18 cellular contexts compared by ENCODE assay signal in the genomic region with DNA sequence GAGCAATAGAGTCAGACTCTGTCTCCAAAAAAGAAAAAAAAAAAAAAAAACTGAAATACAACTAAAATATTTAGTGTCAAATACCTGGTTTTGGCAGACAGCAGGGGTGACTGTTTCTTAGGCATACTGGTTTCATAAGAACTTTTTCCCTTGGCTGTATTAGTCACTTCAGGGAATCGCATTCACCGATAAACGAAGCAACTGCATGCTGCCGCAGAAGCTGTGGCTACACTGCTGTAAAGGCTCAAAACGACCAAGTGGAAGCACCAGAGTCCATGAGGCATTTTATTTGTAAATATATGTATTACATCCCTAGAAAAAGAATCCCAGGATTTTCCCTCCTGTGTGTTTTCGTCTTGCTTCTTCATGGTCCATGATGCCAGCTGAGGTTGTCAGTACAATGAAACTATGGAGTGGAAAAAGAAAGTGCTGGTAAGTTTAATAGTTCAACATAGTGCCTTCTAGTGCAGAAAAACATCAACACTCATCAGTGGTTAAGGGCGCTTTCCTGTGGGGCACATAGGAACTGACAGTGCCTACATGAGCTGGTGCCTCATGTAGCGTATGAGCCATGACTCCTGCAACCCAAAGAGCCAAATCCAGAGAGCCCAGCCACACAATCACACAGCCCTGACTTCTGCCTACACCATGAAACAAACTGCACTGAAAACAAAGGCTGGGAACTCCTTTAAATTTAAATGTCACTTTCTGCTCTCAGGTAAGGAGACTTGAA. TPM values are rescaled to one million over a fixed set of nuclear protein-coding genes. Genes with fewer than 3 reads are reported as not detected.
DNase-seq lines count a peak whose midpoint lies in the region; ATAC-seq and TF ChIP-seq lines count a peak whose summit lies in the region.
"Had no signal": no experiment of that assay in that cellular context is flagged by ENCODE, and none has a peak within 500 bp of the region (broad histone marks: within the 10 kb centered on the region; RNA-seq: fewer than 3 reads in every experiment).

No MANE protein-coding gene starts in this region.

- no peak for TF ChIP-seq POLR2A in stomach (IDR thresholded peaks at IDR 0.05)

- WGBS in stomach, 5 donors: 85 to 89% (median 86%) methylated on average over 8 of the region's 8 CpGs

- no peak overlapping the region for H3K9ac ChIP-seq in neural progenitor cell

- H3K9me3 ChIP-seq in neural progenitor cell (ENCODE audit: low read depth) (no peaks in the 10 kb centered on the region), stomach (no peaks in the 10 kb centered on the region)
- H3K9me3 ChIP-seq: tibial nerve had no signal

- no peak overlapping the region for H2AFZ ChIP-seq in GM23338
- H2AFZ ChIP-seq in neural progenitor cell (replicated peaks): no peak overlapping the region

- no peak for DNase-seq in activated CD4-positive, CD25-positive, alpha-beta regulatory T cell treated with anti-CD3 and anti-CD28 coated beads, Interleukin-2, amount 50 U/mL, for 72 hours
- DNase-seq in GM23338 (ENCODE audit: low spot score): no peak
- DNase-seq in neural progenitor cell (ENCODE audit: low spot score): no peak
- no peak for DNase-seq in NCI-H510A (lab: John Stamatoyannopoulos, UW)
- DNase-seq in stomach: no peak
- DNase-seq: 8988T; C1 segment of cervical spinal cord; effector CD4-positive, alpha-beta T cell; hippocampal formation; IMR-90; kidney glomerular epithelial cell; NCI-H1930; SHP77; T1000 had no signal

- H3K27me3 Mint-ChIP-seq in GM23338 (ENCODE audit: insufficient read depth, low read depth, poor library complexity) (peaks cover 2% of the 10 kb centered on the region), neural progenitor cell (ENCODE audit: insufficient read depth, low read depth) (peaks cover 3% of the 10 kb centered on the region)
- H3K27me3 Mint-ChIP-seq in activated naive CD4-positive, alpha-beta T cell treated with anti-CD3 and anti-CD28 coated beads, Interleukin-2, amount 50 U/mL, for 24 hours: no peaks in the 10 kb centered on the region

- H3K4me1 Mint-ChIP-seq in GM23338 (peaks cover 27% of the 10 kb centered on the region), neural progenitor cell (peaks cover 15% of the 10 kb centered on the region)
- peaks cover 39% of the 10 kb centered on the region for H3K4me1 Mint-ChIP-seq in activated naive CD4-positive, alpha-beta T cell treated with anti-CD3 and anti-CD28 coated beads, Interleukin-2, amount 50 U/mL, for 24 hours

- H3K9me3 Mint-ChIP-seq in GM23338 (no peaks in the 10 kb centered on the region), neural progenitor cell (no peaks in the 10 kb centered on the region)
- H3K9me3 Mint-ChIP-seq in activated naive CD4-positive, alpha-beta T cell treated with anti-CD3 and anti-CD28 coated beads, Interleukin-2, amount 50 U/mL, for 24 hours: no peaks in the 10 kb centered on the region

- H3K4me2 ChIP-seq in GM23338 (no peak overlapping the region), neural progenitor cell (no peak overlapping the region)

- intact Hi-C loops in stomach (cut with DNase I; ENCODE audit: low total_unique reads): no loop called here

- no peaks in the 10 kb centered on the region for H3K27me3 ChIP-seq in GM23338 (ENCODE audit: insufficient read depth)
- H3K27me3 ChIP-seq in neural progenitor cell: no peaks in the 10 kb centered on the region
- H3K27me3 ChIP-seq in stomach: no peaks in the 10 kb centered on the region
- H3K27me3 ChIP-seq: tibial nerve had no signal

- H3K9me2 ChIP-seq in GM23338 (ENCODE audit: insufficient read depth): no peaks in the 10 kb centered on the region

- H3K36me3 ChIP-seq in GM23338 (ENCODE audit: insufficient read depth) (peaks cover 54% of the 10 kb centered on the region), neural progenitor cell (peaks cover 32% of the 10 kb centered on the region), stomach (peaks cover 54 to 63% (median 57%) of the 10 kb centered on the region in 4 donors)

- peaks cover 52% of the 10 kb centered on the region for H3F3A ChIP-seq in GM23338 (replicated peaks; ENCODE audit: low read depth)
- H3F3A ChIP-seq in neural progenitor cell (ENCODE audit: low read depth): peaks cover 54% of the 10 kb centered on the region

- peaks cover 17% of the 10 kb centered on the region for H3K4me1 ChIP-seq in GM23338 (ENCODE audit: insufficient read depth)
- H3K4me1 ChIP-seq in neural progenitor cell: peaks cover 15% of the 10 kb centered on the region
- H3K4me1 ChIP-seq in stomach: peaks cover 27 to 43% (median 35%) of the 10 kb centered on the region in 4 donors

- H3K4me3 ChIP-seq in GM23338 (no peak overlapping the region), neural progenitor cell (no peak overlapping the region), stomach (no peak overlapping the region)
- H3K4me3 ChIP-seq: tibial nerve had no signal

- H3K27ac ChIP-seq in GM23338 (ENCODE audit: low read depth) (peak overlapping the region; percentile 82; the same call in 1 of the 2 replicates), neural progenitor cell (peak overlapping the region; percentile 23), stomach (no peak overlapping the region)
- H3K27ac ChIP-seq: tibial nerve had no signal

- H3K4me3 Mint-ChIP-seq in GM23338: no peak overlapping the region
- H3K4me3 Mint-ChIP-seq in activated naive CD4-positive, alpha-beta T cell treated with anti-CD3 and anti-CD28 coated beads, Interleukin-2, amount 50 U/mL, for 24 hours: no peak overlapping the region
- H3K4me3 Mint-ChIP-seq in neural progenitor cell: no peak overlapping the region

- ATAC-seq in activated CD4-positive, CD25-positive, alpha-beta regulatory T cell treated with anti-CD3 and anti-CD28 coated beads, Interleukin-2, amount 50 U/mL, for 24 hours: peak; percentile 39 to 44
- no peak for ATAC-seq in GM23338
- no peak for ATAC-seq in GM18858 (IDR thresholded peaks at IDR 0.05; ENCODE audit: unreplicated experiment)

- peaks cover 57% of the 10 kb centered on the region for H3K36me3 Mint-ChIP-seq in GM23338 (ENCODE audit: low read depth)
- peaks cover 31% of the 10 kb centered on the region for H3K36me3 Mint-ChIP-seq in activated naive CD4-positive, alpha-beta T cell treated with anti-CD3 and anti-CD28 coated beads, Interleukin-2, amount 50 U/mL, for 24 hours
- H3K36me3 Mint-ChIP-seq in neural progenitor cell: peaks cover 34% of the 10 kb centered on the region

- TF ChIP-seq CTCF in GM23338 (conservative IDR thresholded peaks at IDR 0.05; ENCODE audit: low read depth in 2 of 2): no peak
- no peak for TF ChIP-seq CTCF in neural progenitor cell (IDR thresholded peaks at IDR 0.05)
- no peak for TF ChIP-seq CTCF in stomach (IDR thresholded peaks at IDR 0.05)

- H4K20me1 ChIP-seq in GM23338 (replicated peaks; ENCODE audit: insufficient read depth): peaks cover 56% of the 10 kb centered on the region
- peaks cover 59% of the 10 kb centered on the region for H4K20me1 ChIP-seq in neural progenitor cell (ENCODE audit: low read depth)

- TF ChIP-seq EP300 in stomach (IDR thresholded peaks at IDR 0.05): no peak

- H3K79me2 ChIP-seq in GM23338 (replicated peaks; ENCODE audit: insufficient read depth): peaks cover 54% of the 10 kb centered on the region
- peaks cover 56% of the 10 kb centered on the region for H3K79me2 ChIP-seq in neural progenitor cell (ENCODE audit: low read depth)

- no peak overlapping the region for H3K27ac Mint-ChIP-seq in GM23338
- peak overlapping the region; percentile 53 for H3K27ac Mint-ChIP-seq in activated naive CD4-positive, alpha-beta T cell treated with anti-CD3 and anti-CD28 coated beads, Interleukin-2, amount 50 U/mL, for 24 hours
- H3K27ac Mint-ChIP-seq in neural progenitor cell: no peak overlapping the region

TF ChIP-seq in GM23338, 12 proteins besides CTCF, POLR2A, EP300 and RAD21 (continues in another document):
- TF ChIP-seq ZNF331 (CRISPR knock-in tag; IDR thresholded peaks at IDR 0.05; ENCODE audit: low read depth) (no peak), EZH2phosphoT487 (IDR thresholded peaks at IDR 0.05; ENCODE audit: unreplicated experiment) (no peak), CREB1 (CRISPR knock-in tag; IDR thresholded peaks at IDR 0.05; ENCODE audit: low read depth) (no peak), ZNF114 (CRISPR knock-in tag; IDR thresholded peaks at IDR 0.05) (no peak), JUNB (IDR thresholded peaks at IDR 0.05; ENCODE audit: unreplicated experiment) (no peak)

RNA-seq across cellular contexts. Expression of gene RPS15A, which starts 7.3 kb away (rescaled TPM):
- total RNA-seq in GM23338 (2014; rRNA removed; shearing (Covaris generic)): 1,984 and 2,171 TPM in 2 replicates
- polyA plus RNA-seq in GM23338 (2016; fragmentation: Nextera tagmentation; extraction: Ambion mirVana): 2,163 and 2,303 TPM in 2 replicates
- 3,933 and 4,863 TPM in 2 replicates for total RNA-seq in neural progenitor cell (ENCODE audit: low replicate concordance)
- 1,000 to 10,000 TPM in 3 of 5 donors, 100 to 1,000 TPM in 1, 10 to 100 TPM in 1; 72.4 to 1,820 (median 1,326) TPM for total RNA-seq in stomach
- polyA plus RNA-seq in stomach: 1,000 to 10,000 TPM; 3,436 to 5,215 (median 5,144) TPM

RNA-seq across cellular contexts. Expression of gene ARL6IP1, which starts 18.5 kb away (rescaled TPM):
- total RNA-seq in GM23338 (2014; rRNA removed; shearing (Covaris generic)): 250 and 270 TPM in 2 replicates
- polyA plus RNA-seq in GM23338 (2016; fragmentation: Nextera tagmentation; extraction: Ambion mirVana) (160 and 192 TPM in 2 replicates), stomach (10 to 100 TPM; 36.0 to 53.5 (median 45.0) TPM)
- total RNA-seq in neural progenitor cell (ENCODE audit: low replicate concordance) (777 and 813 TPM in 2 replicates), stomach (100 to 1,000 TPM in 3 of 5 donors, 10 to 100 TPM in 2; 44.9 to 309 (median 129) TPM)

Comparison
In these comparisons a context has a peak if more than half of its experiments do, and no peak if none do; other contexts are left out.
1. ATAC-seq: peak in activated CD4-positive, CD25-positive, alpha-beta regulatory T cell treated with anti-CD3 and anti-CD28 coated beads, Interleukin-2, amount 50 U/mL, for 24 hours (2 of 2); none in GM23338 (single experiment) and GM18858 (single experiment).
2. H3K27ac ChIP-seq: peak in GM23338 (single experiment) and neural progenitor cell (single experiment); none in stomach (0 of 5).